In the genomic region with DNA sequence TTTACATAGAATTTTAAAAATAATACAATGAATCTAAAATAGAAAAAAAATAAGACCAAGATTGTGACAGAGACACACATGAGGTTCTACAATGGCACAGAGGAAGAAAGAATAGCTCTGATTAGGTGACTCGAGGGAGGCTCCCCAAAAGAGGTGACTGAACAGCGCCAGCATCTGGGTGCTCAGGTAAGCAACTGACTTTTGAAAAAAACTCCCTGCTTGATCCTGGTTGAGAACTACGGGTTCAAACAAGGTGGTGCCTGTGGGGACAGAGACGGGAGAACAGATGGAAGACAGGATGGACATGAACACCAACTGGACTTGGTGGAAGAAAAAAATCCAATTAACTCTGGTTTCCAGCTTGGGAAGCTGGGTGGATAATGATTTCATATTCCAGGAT, we compare ENCODE assay signal across 19 cellular contexts.
"Had no signal": no experiment of that assay in that cellular context is flagged by ENCODE, and none has a peak within 500 bp of the region (broad histone marks: within the 10 kb centered on the region; RNA-seq: fewer than 3 reads in every experiment).

No MANE protein-coding gene starts in this region.

- H3K27ac ChIP-seq: left ventricle myocardium inferior, suprapubic skin had no signal

- DNase-seq: activated CD4-positive, alpha-beta T cell treated with anti-CD3 and anti-CD28 coated beads for 36 hours; activated CD8-positive, alpha-beta memory T cell treated with anti-CD3 and anti-CD28 coated beads for 24 hours; activated effector memory CD4-positive, alpha-beta T cell treated with Interleukin-2 at 50 U/mL for 16 hours; activated T-cell treated with anti-CD3 and anti-CD28 coated beads for 4 hours; amniotic stem cell; hippocampal formation; kidney; left ventricle myocardium inferior; mucosa of descending colon; naive thymus-derived CD4-positive, alpha-beta T cell; posterior cingulate gyrus; retina; stimulated activated CD4-positive, alpha-beta T cell treated with anti-CD3 and anti-CD28 coated beads, Interleukin-2, amount 100 ng/mL, for 48 hours; stimulated activated naive CD4-positive, alpha-beta T cell; T1000 had no signal

- H3K4me3 Mint-ChIP-seq: activated CD4-positive, alpha-beta T cell treated with anti-CD3 and anti-CD28 coated beads for 36 hours; activated naive CD4-positive, alpha-beta T cell treated with anti-CD3 and anti-CD28 coated beads, Interleukin-2, amount 50 U/mL, for 24 hours; naive thymus-derived CD4-positive, alpha-beta T cell; type B pancreatic cell had no signal

- H3K27me3 Mint-ChIP-seq: activated naive CD4-positive, alpha-beta T cell treated with anti-CD3 and anti-CD28 coated beads, Interleukin-2, amount 50 U/mL, for 24 hours had no signal

- H3K27ac Mint-ChIP-seq: activated CD4-positive, alpha-beta T cell treated with anti-CD3 and anti-CD28 coated beads for 36 hours; activated naive CD4-positive, alpha-beta T cell treated with anti-CD3 and anti-CD28 coated beads, Interleukin-2, amount 50 U/mL, for 24 hours; naive thymus-derived CD4-positive, alpha-beta T cell; type B pancreatic cell had no signal

- H3K27me3 ChIP-seq: suprapubic skin had no signal

- H3K9me3 Mint-ChIP-seq: activated naive CD4-positive, alpha-beta T cell treated with anti-CD3 and anti-CD28 coated beads, Interleukin-2, amount 50 U/mL, for 24 hours; naive thymus-derived CD4-positive, alpha-beta T cell; type B pancreatic cell had no signal

- H3K9me3 ChIP-seq: left ventricle myocardium inferior, mucosa of descending colon, suprapubic skin had no signal

- ATAC-seq: activated CD4-positive, alpha-beta T cell treated with anti-CD3 and anti-CD28 coated beads for 36 hours; esophagus mucosa; mucosa of descending colon; naive thymus-derived CD4-positive, alpha-beta T cell had no signal

- H3K4me1 ChIP-seq: left ventricle myocardium inferior, suprapubic skin had no signal

- H3K36me3 ChIP-seq: left ventricle myocardium inferior, suprapubic skin had no signal

- H3K36me3 Mint-ChIP-seq: activated naive CD4-positive, alpha-beta T cell treated with anti-CD3 and anti-CD28 coated beads, Interleukin-2, amount 50 U/mL, for 24 hours; naive thymus-derived CD4-positive, alpha-beta T cell; type B pancreatic cell had no signal

- H3K4me3 ChIP-seq: left ventricle myocardium inferior, mucosa of descending colon, suprapubic skin had no signal

- H3K4me1 Mint-ChIP-seq: activated naive CD4-positive, alpha-beta T cell treated with anti-CD3 and anti-CD28 coated beads, Interleukin-2, amount 50 U/mL, for 24 hours had no signal
